8 cellular contexts compared by ENCODE assay signal in the genomic region with DNA sequence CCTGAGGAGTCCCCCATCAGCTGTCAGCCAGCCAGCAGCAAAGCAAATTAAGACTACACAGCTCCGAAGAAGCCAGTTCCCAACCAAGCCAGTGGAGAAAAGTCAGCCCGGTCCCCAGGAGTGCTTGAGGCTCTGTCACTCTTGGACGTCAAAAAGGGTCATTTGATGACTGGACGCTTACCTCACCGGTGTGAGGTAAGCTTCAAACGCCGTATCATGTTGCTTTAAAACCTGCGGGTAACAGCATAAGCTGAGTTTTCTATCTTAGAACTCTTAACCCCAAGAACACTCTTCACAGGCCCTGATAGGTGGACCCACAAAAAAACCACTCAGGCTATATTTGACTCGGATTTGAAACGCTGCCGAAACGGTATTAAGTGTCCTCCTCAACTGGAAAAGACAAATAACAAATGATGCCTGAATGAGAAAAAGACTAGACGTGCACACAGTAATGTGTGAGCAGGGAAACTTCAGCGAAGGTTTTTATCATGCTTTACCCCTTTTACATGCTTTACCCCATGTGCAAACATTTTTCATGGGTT. TPM values are rescaled to one million over a fixed set of nuclear protein-coding genes. Genes with fewer than 3 reads are reported as not detected.
A peak's percentile ranks its signal among the peaks of the same experiment; 100 is the strongest.
DNase-seq lines count a peak whose midpoint lies in the region; ATAC-seq, FAIRE-seq and TF ChIP-seq lines count a peak whose summit lies in the region.

No MANE protein-coding gene starts in this region.

- no TSS peak for BruUV-seq in Panc1 (replicated peaks; lab: Mats Ljungman, UMichigan)

- H3K9me3 ChIP-seq in Panc1 (ENCODE audit: control insufficient read depth, insufficient read depth, low read depth, low read length) (no peaks in the 10 kb centered on the region), mesodermal cell (ENCODE audit: control insufficient read depth, low read length) (no peaks in the 10 kb centered on the region)
- H3K9me3 ChIP-seq in effector memory CD4-positive, alpha-beta T cell (ENCODE audit: control insufficient read depth, low read length), result no peaks in the 10 kb centered on the region

- peaks cover 13% of the 10 kb centered on the region for H3K4me1 ChIP-seq in Panc1 (ENCODE audit: control insufficient read depth, insufficient read depth, low read length)
- peaks cover 6% of the 10 kb centered on the region for H3K4me1 ChIP-seq in effector memory CD4-positive, alpha-beta T cell (ENCODE audit: control insufficient read depth, insufficient read depth, low read length, poor library complexity, severe bottlenecking)
- H3K4me1 ChIP-seq in mesodermal cell (ENCODE audit: control insufficient read depth, insufficient read depth, low read length, poor library complexity, severe bottlenecking), result no peaks in the 10 kb centered on the region

- WGBS in mesodermal cell (ENCODE audit: insufficient coverage in 2 of 2), 2 experiments, result 45 to 46% methylated on average over 9 to 12 of the region's 14 CpGs

- FAIRE-seq in urothelium cell line (lab: Jason Lieb, UNC), result no peak

- POLR2A ChIA-PET in Panc1 (lab: Charles Lee), result no interaction called here

- ATAC-seq in HG02840 (IDR thresholded peaks at IDR 0.05; ENCODE audit: low FRiP score, unreplicated experiment), result peak; percentile 2
- ATAC-seq in Panc1, result peak; percentile 56

- H3K4me3 ChIP-seq in Panc1 (ENCODE audit: low read depth in 2 of 2, low read length in 2 of 2) (peak overlapping the region; percentile 88 to 98), mesodermal cell (ENCODE audit: extremely low read depth, insufficient read depth, low read length, poor library complexity, severe bottlenecking) (peak overlapping the region; percentile 68)
- H3K4me3 ChIP-seq in effector memory CD4-positive, alpha-beta T cell (ENCODE audit: insufficient read depth, low read depth, low read length, poor library complexity, severe bottlenecking), result peak overlapping the region; percentile 82

- DNase-seq in NCI-H1105 treated with DMSO at 0.1 percent for 48 hours (lab: John Stamatoyannopoulos, UW) (peak; percentile 60), NCI-H1105 (lab: John Stamatoyannopoulos, UW) (no peak), Panc1 (ENCODE audit: low read depth, low spot score) (no peak), urothelium cell line (ENCODE audit: low spot score) (peak; percentile 32), SIG-M5 treated with dmso at 0.1 percent for 504 hours (lab: John Stamatoyannopoulos, UW; ENCODE audit: unreplicated experiment) (no peak)
- DNase-seq in effector memory CD4-positive, alpha-beta T cell, result no peak

- H3K27ac ChIP-seq in Panc1 (ENCODE audit: low read length) (peak overlapping the region; percentile 73), mesodermal cell (ENCODE audit: low read depth, low read length, severe bottlenecking) (no peak overlapping the region)
- H3K27ac ChIP-seq in effector memory CD4-positive, alpha-beta T cell (ENCODE audit: insufficient read depth, low read length, poor library complexity, severe bottlenecking), result peak overlapping the region; percentile 67

- H3K36me3 ChIP-seq in Panc1 (ENCODE audit: control insufficient read depth, insufficient read depth, low read length) (no peaks in the 10 kb centered on the region), mesodermal cell (ENCODE audit: control insufficient read depth, insufficient read depth, low read length) (no peaks in the 10 kb centered on the region)
- no peaks in the 10 kb centered on the region for H3K36me3 ChIP-seq in effector memory CD4-positive, alpha-beta T cell (ENCODE audit: control insufficient read depth, insufficient read depth, low read length)

- CTCF ChIA-PET in Panc1 (lab: Charles Lee), result no interaction called here

- no peak for TF ChIP-seq CTCF in Panc1 (IDR thresholded peaks at IDR 0.05)

- H3K27me3 ChIP-seq in Panc1 (ENCODE audit: control insufficient read depth, insufficient read depth, low read length), result no peaks in the 10 kb centered on the region
- no peaks in the 10 kb centered on the region for H3K27me3 ChIP-seq in effector memory CD4-positive, alpha-beta T cell (replicated peaks; ENCODE audit: control insufficient read depth, insufficient read depth, low read length, poor library complexity, severe bottlenecking)

- in situ Hi-C loops in Panc1 (cut with HindIII; ENCODE audit: low pct_unique_long_range_greater_than_20kb, low sequenced_read_pairs), result no loop called here

- intact Hi-C loops in Panc1 (cut with micrococcal nuclease; ENCODE audit: unreplicated experiment), result no loop called here

RNA-seq across cellular contexts. Expression of gene LNPK, which starts 0.7 kb away (rescaled TPM):
- 27.3 TPM for total RNA-seq in Panc1 (2021; ENCODE audit: unreplicated experiment)
- 10.2 TPM for polyA plus RNA-seq in Panc1 (2012; ENCODE audit: insufficient read length)
- polyA plus RNA-seq in mesodermal cell (2013, experiment 1 of 2), result 21.8 TPM
- polyA plus RNA-seq in mesodermal cell (2013, experiment 2 of 2), result 20.6 TPM

Comparison
In these comparisons a context has a peak if more than half of its experiments do, and no peak if none do; other contexts are left out.
1. DNase-seq: peak in NCI-H1105 treated with DMSO at 0.1 percent for 48 hours (single experiment) and urothelium cell line (single experiment); none in NCI-H1105 (single experiment), Panc1 (single experiment), effector memory CD4-positive, alpha-beta T cell (0 of 3) and SIG-M5 treated with dmso at 0.1 percent for 504 hours (single experiment).
2. Peak in every context shown above with its lines, with median percentiles within 50 percentile points of each other: H3K4me3 ChIP-seq.